Comparison of ENCODE assay signal across 8 cellular contexts in genomic region chr6:87407531-87407895, GRCh38. TPM values are rescaled to one million over a fixed set of nuclear protein-coding genes. Genes with fewer than 3 reads are reported as not detected.
DNase-seq lines count a peak whose midpoint lies in the region; ATAC-seq and TF ChIP-seq lines count a peak whose summit lies in the region.

No MANE protein-coding gene starts in this region.

- no peak for TF ChIP-seq CTCF in BE2C (IDR thresholded peaks at IDR 0.05; ENCODE audit: low read depth, low read length)
- no peak for TF ChIP-seq CTCF in lung (IDR thresholded peaks at IDR 0.05; ENCODE audit: control extremely low read depth, extremely low read depth)
- TF ChIP-seq CTCF in tibial nerve (IDR thresholded peaks at IDR 0.05), result no peak

- no peaks in the 10 kb centered on the region for H3K27me3 ChIP-seq in BE2C
- H3K27me3 ChIP-seq in lung (ENCODE audit: control insufficient read depth, insufficient read depth), result no peaks in the 10 kb centered on the region
- H3K27me3 ChIP-seq in tibial nerve, result no peaks in the 10 kb centered on the region

- ATAC-seq in GM18870 (IDR thresholded peaks at IDR 0.05; ENCODE audit: unreplicated experiment) (peak; percentile 4), HG03280 (IDR thresholded peaks at IDR 0.05; ENCODE audit: unreplicated experiment) (peak; percentile 7), lung (ENCODE audit: insufficient read depth, low FRiP score) (peak; percentile 30)

- H3K4me3 ChIP-seq in BE2C (ENCODE audit: low read depth, low read length) (peak overlapping the region; percentile 93), lung (peak overlapping the region; percentile 95), tibial nerve (peak overlapping the region; percentile 68 to 98 (median 82))

- TF ChIP-seq EP300 in tibial nerve (IDR thresholded peaks at IDR 0.05), result no peak

- no peaks in the 10 kb centered on the region for H3K9me3 ChIP-seq in BE2C
- H3K9me3 ChIP-seq in lung (ENCODE audit: control insufficient read depth in 2 of 2, insufficient read depth in 1 of 2, low read length in 1 of 2), result no peaks in the 10 kb centered on the region
- no peaks in the 10 kb centered on the region for H3K9me3 ChIP-seq in tibial nerve

- H3K27ac ChIP-seq in lung (ENCODE audit: low read depth in 1 of 2, low read length in 1 of 2) (peak overlapping the region; percentile 88 to 93), tibial nerve (peak overlapping the region; percentile 49 to 86 (median 80))

- no peak for TF ChIP-seq POLR2A in tibial nerve (IDR thresholded peaks at IDR 0.05)

- H3K4me1 ChIP-seq in BE2C, result no peaks in the 10 kb centered on the region
- no peaks in the 10 kb centered on the region for H3K4me1 ChIP-seq in lung (ENCODE audit: control insufficient read depth in 2 of 2, insufficient read depth in 2 of 2, low read length in 2 of 2)
- peaks cover 0 to 5% (median 0%) of the 10 kb centered on the region in 4 donors for H3K4me1 ChIP-seq in tibial nerve

- 0% methylated on average over 10 of the region's 10 CpGs for WGBS in lung, 2 donors
- 0 to 1% methylated on average over 10 of the region's 10 CpGs for WGBS in tibial nerve, 2 donors

- H3K36me3 ChIP-seq in BE2C (no peaks in the 10 kb centered on the region), lung (ENCODE audit: control insufficient read depth in 2 of 2, insufficient read depth in 2 of 2, low read length in 2 of 2) (no peaks in the 10 kb centered on the region), tibial nerve (no peaks in the 10 kb centered on the region)

- DNase-seq in BE2C (no peak), RKO (ENCODE audit: low spot score) (peak; percentile 54), dedifferentiated amniotic fluid mesenchymal stem cell (ENCODE audit: extremely low spot score) (peak; percentile 40), lung (ENCODE audit: low spot score) (peak; percentile 39), tibial nerve (ENCODE audit: low spot score in 2 of 2) (no peak), NCI-H1048 (lab: John Stamatoyannopoulos, UW) (no peak)

RNA-seq across cellular contexts. Expression of gene CFAP206, which starts 0.3 kb away (rescaled TPM):
- polyA plus RNA-seq in BE2C (2012; ENCODE audit: insufficient read depth, insufficient read length, low read depth), result not detected
- total RNA-seq in lung, result 10 to 100 TPM; 10.9 to 15.0 TPM
- polyA plus RNA-seq in lung, result 1 to 10 TPM; 2.3 to 5.0 TPM
- not detected for total RNA-seq in tibial nerve

Comparison
In these comparisons a context has a peak if more than half of its experiments do, and no peak if none do; other contexts are left out.
1. DNase-seq: peak in RKO (single experiment), dedifferentiated amniotic fluid mesenchymal stem cell (single experiment) and lung (single experiment); none in BE2C (single experiment), tibial nerve (0 of 2) and NCI-H1048 (single experiment).
2. RNA of gene CFAP206, which starts 0.3 kb away (total RNA-seq): 10.9 to 15.0 TPM in lung; not detected in tibial nerve; every median in the first group is over 10 times any median in the second.
3. Peak in every context shown above with its lines, with median percentiles within 50 percentile points of each other: H3K4me3 ChIP-seq and ATAC-seq.